Comparison of ENCODE assay signal across 12 cellular contexts in genomic region chr10:114856544-114857287, GRCh38. TPM values are rescaled to one million over a fixed set of nuclear protein-coding genes. Genes with fewer than 3 reads are reported as not detected.
DNase-seq lines count a peak whose midpoint lies in the region; ATAC-seq lines count a peak whose summit lies in the region.
"Had no signal": no experiment of that assay in that cellular context is flagged by ENCODE, and none has a peak within 500 bp of the region (broad histone marks: within the 10 kb centered on the region; RNA-seq: fewer than 3 reads in every experiment).

No MANE protein-coding gene starts in this region.

- H3K36me3 Mint-ChIP-seq in CD8-positive, alpha-beta memory T cell, result peaks cover 13 to 83% (median 30%) of the 10 kb centered on the region in 3 donors
- H3K36me3 Mint-ChIP-seq in central memory CD8-positive, alpha-beta T cell (ENCODE audit: insufficient read depth), result peaks cover 68% of the 10 kb centered on the region

- H3K9me3 ChIP-seq in CD8-positive, alpha-beta memory T cell (ENCODE audit: low read length), result no peaks in the 10 kb centered on the region
- H3K9me3 ChIP-seq in muscle layer of duodenum (ENCODE audit: control insufficient read depth in 1 of 2, low read length in 2 of 2), result no peaks in the 10 kb centered on the region
- H3K9me3 ChIP-seq: stomach had no signal

- no peak for ATAC-seq in central memory CD8-positive, alpha-beta T cell (replicated peaks; ENCODE audit: extremely low read depth, poor library complexity, severe bottlenecking)
- ATAC-seq: HCT116 had no signal

- POLR2A ChIA-PET in CD8-positive, alpha-beta memory T cell (lab: Charles Lee), result no interaction called here

- H3K4me1 Mint-ChIP-seq in CD8-positive, alpha-beta memory T cell, result peaks cover 15 to 29% (median 20%) of the 10 kb centered on the region in 3 donors
- H3K4me1 Mint-ChIP-seq in central memory CD8-positive, alpha-beta T cell, result peaks cover 11% of the 10 kb centered on the region

- peak overlapping the region; percentile 19 to 87 (median 78) for H3K27ac Mint-ChIP-seq in CD8-positive, alpha-beta memory T cell
- H3K27ac Mint-ChIP-seq in central memory CD8-positive, alpha-beta T cell (ENCODE audit: low read depth), result peak overlapping the region; percentile 60

- no peak overlapping the region for H3K4me3 ChIP-seq in CD8-positive, alpha-beta memory T cell (ENCODE audit: low read length)
- no peak overlapping the region for H3K4me3 ChIP-seq in muscle layer of duodenum (ENCODE audit: low read depth in 1 of 2, low read length in 2 of 2)
- H3K4me3 ChIP-seq: stomach had no signal

- H3K4me1 ChIP-seq in CD8-positive, alpha-beta memory T cell (ENCODE audit: insufficient read depth, low read length), result no peaks in the 10 kb centered on the region
- H3K4me1 ChIP-seq in muscle layer of duodenum (ENCODE audit: control insufficient read depth in 1 of 2, insufficient read depth in 2 of 2, low read length in 2 of 2), result peaks cover 0 to 5% of the 10 kb centered on the region in 2 donors

- CTCF ChIA-PET in CD8-positive, alpha-beta memory T cell (lab: Charles Lee), result interaction anchor here (2.1 kb wide), 1 partner anchor 35 kb away, joined by 6 read pairs; the partner anchor contains the start of gene FHIP2A

- no peaks in the 10 kb centered on the region for H3K9me3 Mint-ChIP-seq in CD8-positive, alpha-beta memory T cell
- H3K9me3 Mint-ChIP-seq in central memory CD8-positive, alpha-beta T cell, result no peaks in the 10 kb centered on the region

- H3K27me3 ChIP-seq in CD8-positive, alpha-beta memory T cell (ENCODE audit: insufficient read depth, low read length, poor library complexity, severe bottlenecking), result no peaks in the 10 kb centered on the region
- no peaks in the 10 kb centered on the region for H3K27me3 ChIP-seq in muscle layer of duodenum (ENCODE audit: low read depth, low read length)
- H3K27me3 ChIP-seq: stomach had no signal

- H3K27me3 Mint-ChIP-seq in CD8-positive, alpha-beta memory T cell, result no peaks in the 10 kb centered on the region
- H3K27me3 Mint-ChIP-seq in central memory CD8-positive, alpha-beta T cell, result no peaks in the 10 kb centered on the region

- peak overlapping the region in 5 of 7 donors; percentile 12 to 41 (median 31) for H3K4me3 Mint-ChIP-seq in CD8-positive, alpha-beta memory T cell
- H3K4me3 Mint-ChIP-seq in central memory CD8-positive, alpha-beta T cell, result no peak overlapping the region

- H3K36me3 ChIP-seq in CD8-positive, alpha-beta memory T cell (ENCODE audit: insufficient read depth, low read length), result peaks cover 25% of the 10 kb centered on the region
- peaks cover 53 to 54% of the 10 kb centered on the region in 2 donors for H3K36me3 ChIP-seq in muscle layer of duodenum (ENCODE audit: control insufficient read depth in 1 of 2, insufficient read depth in 2 of 2, low read length in 2 of 2)

- DNase-seq in CD8-positive, alpha-beta memory T cell, result no peak
- peak; percentile 70 for DNase-seq in NCI-H226
- DNase-seq in central memory CD8-positive, alpha-beta T cell (ENCODE audit: low spot score in 2 of 2), result no peak
- DNase-seq in medulla oblongata (ENCODE audit: extremely low spot score), result no peak
- no peak for DNase-seq in SIG-M5 treated with dmso at 0.1 percent for 504 hours (lab: John Stamatoyannopoulos, UW; ENCODE audit: unreplicated experiment)
- DNase-seq in Ammon's horn (ENCODE audit: low spot score), result no peak
- no peak for DNase-seq in NCI-H1417 (lab: John Stamatoyannopoulos, UW)
- DNase-seq: NCI-H1436 treated with DMSO at 0.1 percent for 48 hours, stomach, T1000 had no signal

- H3K27ac ChIP-seq in CD8-positive, alpha-beta memory T cell (ENCODE audit: low read depth, low read length), result no peak overlapping the region
- H3K27ac ChIP-seq in muscle layer of duodenum (ENCODE audit: low read length), result peak overlapping the region; percentile 6

RNA-seq across cellular contexts. Expression of gene FHIP2A, which starts 35.1 kb away (rescaled TPM):
- total RNA-seq in CD8-positive, alpha-beta memory T cell, result 10 to 100 TPM; 20.0 to 23.2 TPM
- 11.6 TPM for polyA plus RNA-seq in CD8-positive, alpha-beta memory T cell
